ENCODE assay signal across 8 cellular contexts in the genomic region with DNA sequence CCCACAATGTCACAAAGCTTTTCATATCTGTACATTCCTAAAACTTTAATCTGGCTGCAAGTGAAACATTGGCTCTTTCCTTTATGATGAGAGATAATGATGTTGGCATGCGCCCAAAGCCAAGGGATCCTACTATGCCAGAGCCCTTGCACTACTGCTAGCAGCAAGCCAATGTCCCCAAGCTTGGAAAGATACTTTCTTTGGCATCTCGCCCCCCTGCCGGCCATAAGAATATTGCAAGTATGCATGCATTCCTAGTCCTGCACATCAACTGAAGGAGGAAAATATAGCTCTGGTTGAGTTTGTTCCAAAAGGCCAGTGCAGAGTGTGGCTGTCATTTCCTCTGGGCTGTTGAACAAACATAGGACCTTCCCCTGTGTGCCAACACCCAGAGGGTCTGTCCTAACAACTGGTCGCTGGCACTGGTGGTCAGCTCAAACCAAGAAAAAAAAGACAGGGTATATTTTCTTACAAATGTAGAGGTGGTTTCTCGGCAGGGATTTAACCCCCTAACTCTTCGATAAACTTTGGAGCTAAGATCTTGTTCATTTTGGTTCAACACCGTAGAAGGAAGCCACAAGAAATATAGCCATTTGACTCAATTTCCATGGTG. TPM values are rescaled to one million over a fixed set of nuclear protein-coding genes. Genes with fewer than 3 reads are reported as not detected.
DNase-seq lines count a peak whose midpoint lies in the region; ATAC-seq and TF ChIP-seq lines count a peak whose summit lies in the region.

No MANE protein-coding gene starts in this region.

- ATAC-seq in GM21367 (IDR thresholded peaks at IDR 0.05; ENCODE audit: unreplicated experiment), result no peak

- no peaks in the 10 kb centered on the region for H3K36me3 ChIP-seq in fibroblast of lung (ENCODE audit: control insufficient read depth, insufficient read depth, low read length)

- no peak overlapping the region for H2AFZ ChIP-seq in fibroblast of lung (ENCODE audit: low read length)

- no peak overlapping the region for H3K9ac ChIP-seq in fibroblast of lung (ENCODE audit: insufficient read depth, low read length)

- H3K27me3 ChIP-seq in fibroblast of lung (ENCODE audit: control insufficient read depth, insufficient read depth, low read length), result no peaks in the 10 kb centered on the region

- no peak overlapping the region for H3K27ac ChIP-seq in fibroblast of lung (ENCODE audit: insufficient read depth, low read length)

- no peak overlapping the region for H3K4me3 ChIP-seq in fibroblast of lung (replicated peaks in 1 of 4; ENCODE audit: control extremely low read depth in 1 of 4, insufficient read depth in 1 of 4, low read depth in 3 of 4, low read length in 4 of 4)
- H3K4me3 ChIP-seq in retinal pigment epithelial cell (ENCODE audit: low read length), result no peak overlapping the region

- no peaks in the 10 kb centered on the region for H3K4me1 ChIP-seq in fibroblast of lung (ENCODE audit: control insufficient read depth, extremely low read depth, insufficient read depth, low read length)

- TF ChIP-seq CTCF in fibroblast of lung (conservative IDR thresholded peaks at IDR 0.05 in 1 of 2, IDR thresholded peaks at IDR 0.05 in 1 of 2; ENCODE audit: low read depth in 1 of 2, low read length in 2 of 2), result peak; percentile 57 to 76
- TF ChIP-seq CTCF in retinal pigment epithelial cell (conservative IDR thresholded peaks at IDR 0.05; ENCODE audit: low read depth, low read length), result peak; percentile 73

- H3K4me2 ChIP-seq in fibroblast of lung (ENCODE audit: extremely low read depth, insufficient read depth, low read length), result no peak overlapping the region

- DNase-seq in NCI-H748 (lab: John Stamatoyannopoulos, UW; ENCODE audit: unreplicated experiment), result peak; percentile 31
- DNase-seq in NCI-H748 treated with DMSO at 0.1 percent for 48 hours (lab: John Stamatoyannopoulos, UW), result no peak
- DNase-seq in HUDEP-2 (lab: John Stamatoyannopoulos, UW; ENCODE audit: unreplicated experiment in 76 of 76), result peak in 44 of 76 experiments; percentile 1 to 62 (median 28)
- peak; percentile 30 to 50 for DNase-seq in activated CD4-positive, alpha-beta T cell treated with anti-CD3 and anti-CD28 coated beads for 4 hours
- peak; percentile 43 to 51 for DNase-seq in fibroblast of lung (ENCODE audit: low read depth in 2 of 2)
- no peak for DNase-seq in retinal pigment epithelial cell (ENCODE audit: low read depth)
- DNase-seq in GM19240 (ENCODE audit: insufficient read length, low spot score), result no peak

- no peaks in the 10 kb centered on the region for H3K79me2 ChIP-seq in fibroblast of lung (ENCODE audit: control insufficient read depth, insufficient read depth, low read length)

- H3K9me3 ChIP-seq in fibroblast of lung (ENCODE audit: control insufficient read depth, insufficient read depth, low read depth, low read length), result no peaks in the 10 kb centered on the region

- H4K20me1 ChIP-seq in fibroblast of lung (ENCODE audit: control insufficient read depth, extremely low read depth, insufficient read depth, low read length), result no peaks in the 10 kb centered on the region

RNA-seq across cellular contexts. Expression of gene PLCXD2, which starts 41.5 kb away (rescaled TPM):
- total RNA-seq in fibroblast of lung, result 0.26 and 0.33 TPM in 2 replicates
- 0.17 and 0.24 TPM in 2 replicates for polyA plus RNA-seq in fibroblast of lung
- polyA plus RNA-seq in fibroblast of lung (2012), result 0.13 and 0.14 TPM in 2 replicates
- polyA minus RNA-seq in fibroblast of lung (ENCODE audit: low replicate concordance), result 0.07 and 0.63 TPM in 2 replicates

Comparison
In these comparisons a context has a peak if more than half of its experiments do, and no peak if none do; other contexts are left out.
1. DNase-seq: peak in NCI-H748 (single experiment), HUDEP-2 (44 of 76), activated CD4-positive, alpha-beta T cell treated with anti-CD3 and anti-CD28 coated beads for 4 hours (2 of 2) and fibroblast of lung (2 of 2); none in NCI-H748 treated with DMSO at 0.1 percent for 48 hours (single experiment), retinal pigment epithelial cell (single experiment) and GM19240 (single experiment).